ENCODE assay signal across 8 cellular contexts in the genomic region with DNA sequence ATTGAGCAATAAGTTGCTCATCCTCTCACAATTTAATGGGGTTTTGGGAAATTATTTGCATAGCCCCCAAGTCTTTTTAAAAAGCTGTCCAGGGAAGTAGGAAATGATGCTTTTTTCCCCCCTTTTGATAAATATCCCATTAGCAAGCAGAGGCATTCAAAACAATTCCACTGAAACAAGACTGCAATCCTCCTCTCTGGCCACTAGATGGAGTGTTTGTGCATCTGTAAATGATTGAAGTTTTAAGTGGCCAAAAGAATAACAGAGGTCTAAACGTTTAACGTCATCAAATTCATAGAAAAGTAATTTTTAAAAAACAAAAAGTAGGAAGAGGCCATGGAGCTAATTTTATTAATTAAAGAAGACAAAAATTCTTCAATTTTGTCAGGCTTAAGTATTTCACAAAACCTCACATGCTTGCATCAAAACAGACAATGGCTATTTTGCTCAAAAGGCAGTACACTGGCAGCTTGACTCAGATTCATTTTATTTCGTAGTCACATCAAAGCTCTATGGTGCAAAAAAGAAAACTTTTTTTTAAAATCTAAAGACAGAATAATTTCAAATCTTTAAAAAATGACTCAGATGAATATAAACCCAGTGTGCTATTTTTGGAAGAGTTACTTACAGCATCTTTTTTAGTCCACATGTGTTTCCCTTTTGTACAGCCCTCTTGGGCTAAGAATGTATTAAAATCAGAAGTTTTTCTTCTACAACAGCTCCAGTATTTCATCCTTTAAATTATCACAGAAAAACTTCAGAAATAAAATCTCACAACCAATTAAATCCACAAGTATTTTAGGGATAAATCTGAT. TPM values are rescaled to one million over a fixed set of nuclear protein-coding genes. Genes with fewer than 3 reads are reported as not detected.
A peak's percentile ranks its signal among the peaks of the same experiment; 100 is the strongest.
DNase-seq lines count a peak whose midpoint lies in the region; ATAC-seq and TF ChIP-seq lines count a peak whose summit lies in the region.

No MANE protein-coding gene starts in this region.

- H3K4me3 Mint-ChIP-seq in activated T-cell treated with anti-CD3 and anti-CD28 coated beads, Interleukin-2, amount 50 U/mL, for 72 hours, result no peak overlapping the region

- DNase-seq in activated T-cell treated with anti-CD3 and anti-CD28 coated beads, Interleukin-2, amount 50 U/mL, for 72 hours, result peak in 1 of 2 donors; percentile 13
- DNase-seq in activated T-cell treated with anti-CD3 and anti-CD28 coated beads for 4 hours (no peak), HPDE6-E6E7 (ENCODE audit: extremely low spot score) (peak; percentile 8), OCI-LY7 (ENCODE audit: low spot score) (peak; percentile 64), choroid plexus epithelial cell (ENCODE audit: low read depth) (peak; percentile 82), mucosa of descending colon (peak in 1 of 3 donors; percentile 14)
- no peak for DNase-seq in stimulated activated CD4-positive, alpha-beta T cell treated with anti-CD3 and anti-CD28 coated beads, Interleukin-15, amount 100 ng/mL, for 24 hours

- no peak overlapping the region for H3K4me2 ChIP-seq in OCI-LY7 (ENCODE audit: low read length)

- H3K4me3 ChIP-seq in OCI-LY7 (ENCODE audit: low read depth, low read length, poor library complexity, severe bottlenecking) (no peak overlapping the region), choroid plexus epithelial cell (ENCODE audit: low read depth, low read length) (no peak overlapping the region), mucosa of descending colon (no peak overlapping the region)

- peak overlapping the region; percentile 71 for H3K27ac Mint-ChIP-seq in activated T-cell treated with anti-CD3 and anti-CD28 coated beads, Interleukin-2, amount 50 U/mL, for 72 hours

- H3K27ac ChIP-seq in OCI-LY7 (ENCODE audit: low read depth, low read length, poor library complexity, severe bottlenecking), result peak overlapping the region; percentile 22

- no peak for ATAC-seq in activated T-cell treated with anti-CD3 and anti-CD28 coated beads, Interleukin-2, amount 50 U/mL, for 72 hours (replicated peaks in 1 of 2)
- ATAC-seq in GM21390 (IDR thresholded peaks at IDR 0.05; ENCODE audit: unreplicated experiment) (peak; percentile 87), mucosa of descending colon (peak; percentile 75)

- CTCF ChIA-PET in OCI-LY7 (lab: Charles Lee; ENCODE audit: unreplicated experiment), result interaction anchor here (0.8 kb wide), 1 partner anchor 19 kb away, joined by 4 read pairs; a partner anchor contains a TSS

- H3K36me3 ChIP-seq in OCI-LY7 (ENCODE audit: insufficient read depth, low read length) (peaks cover 98% of the 10 kb centered on the region), mucosa of descending colon (ENCODE audit: low read depth) (no peaks in the 10 kb centered on the region)

- no peaks in the 10 kb centered on the region for H3K9me3 Mint-ChIP-seq in activated T-cell treated with anti-CD3 and anti-CD28 coated beads, Interleukin-2, amount 50 U/mL, for 72 hours

- H3K4me1 Mint-ChIP-seq in activated T-cell treated with anti-CD3 and anti-CD28 coated beads, Interleukin-2, amount 50 U/mL, for 72 hours (ENCODE audit: low read depth), result peaks cover 5% of the 10 kb centered on the region

- POLR2A ChIA-PET in OCI-LY7 (lab: Charles Lee), result interaction anchor here (0.6 to 1.5 kb wide), 6 partner anchors 11 to 638 kb away, joined by 3 to 7 read pairs (median 4); no protein-coding TSS in a partner anchor

- H3K36me3 Mint-ChIP-seq in activated T-cell treated with anti-CD3 and anti-CD28 coated beads, Interleukin-2, amount 50 U/mL, for 72 hours (ENCODE audit: insufficient read depth in 2 of 2), result peaks cover 5 to 22% of the 10 kb centered on the region in 2 donors

- no TSS peak for BruUV-seq in OCI-LY7 (replicated peaks; lab: Mats Ljungman, UMichigan)

- no peaks in the 10 kb centered on the region for H3K9me2 ChIP-seq in OCI-LY7 (ENCODE audit: insufficient read depth, low read length)

- TF ChIP-seq CTCF in OCI-LY7 (conservative IDR thresholded peaks at IDR 0.05; ENCODE audit: low read length) (peak; percentile 96), choroid plexus epithelial cell (conservative IDR thresholded peaks at IDR 0.05; ENCODE audit: low read depth, low read length) (peak; percentile 86), mucosa of descending colon (IDR thresholded peaks at IDR 0.05) (peak; percentile 87)

- intact Hi-C loops in OCI-LY7 (cut with micrococcal nuclease; ENCODE audit: unreplicated experiment) (no loop called here), mucosa of descending colon (cut with DNase I, micrococcal nuclease) (no loop called here)

- peaks cover 4% of the 10 kb centered on the region; the same call in 1 of the 2 replicates for H4K20me1 ChIP-seq in OCI-LY7 (ENCODE audit: insufficient read depth, low read length)

- peaks cover 27% of the 10 kb centered on the region; the same call in 1 of the 2 replicates for H3K79me2 ChIP-seq in OCI-LY7 (ENCODE audit: insufficient read depth, low read depth, low read length)

- H2AFZ ChIP-seq in OCI-LY7 (ENCODE audit: low read length), result no peak overlapping the region

- H3K9me3 ChIP-seq in OCI-LY7 (ENCODE audit: low read length) (no peaks in the 10 kb centered on the region), mucosa of descending colon (no peaks in the 10 kb centered on the region)

- no peaks in the 10 kb centered on the region for H3K27me3 Mint-ChIP-seq in activated T-cell treated with anti-CD3 and anti-CD28 coated beads, Interleukin-2, amount 50 U/mL, for 72 hours (ENCODE audit: low read depth)

- H3K4me1 ChIP-seq in OCI-LY7 (ENCODE audit: insufficient read depth, low read length, poor library complexity, severe bottlenecking), result peaks cover 12% of the 10 kb centered on the region
- no peaks in the 10 kb centered on the region for H3K4me1 ChIP-seq in mucosa of descending colon (ENCODE audit: low read depth)

RNA-seq across cellular contexts. Expression of a gene that starts 17.8 kb away (rescaled TPM):
- total RNA-seq in activated T-cell treated with anti-CD3 and anti-CD28 coated beads, Interleukin-2, amount 50 U/mL, for 72 hours, result 10 to 100 TPM; 49.1 to 55.3 TPM
- 54.8 and 62.0 TPM in 2 replicates for total RNA-seq in OCI-LY7 (2014; rRNA removed; shearing (Covaris generic))
- total RNA-seq in OCI-LY7 (2022) (59.1 and 86.2 TPM in 2 replicates), mucosa of descending colon (10 to 100 TPM; 18.1 to 37.6 (median 20.7) TPM)

Comparison
In these comparisons a context has a peak if more than half of its experiments do, and no peak if none do; other contexts are left out.
1. ATAC-seq: peak in GM21390 (single experiment) and mucosa of descending colon (single experiment); none in activated T-cell treated with anti-CD3 and anti-CD28 coated beads, Interleukin-2, amount 50 U/mL, for 72 hours (0 of 2).
2. DNase-seq: peak in HPDE6-E6E7 (single experiment), OCI-LY7 (single experiment) and choroid plexus epithelial cell (single experiment); none in activated T-cell treated with anti-CD3 and anti-CD28 coated beads for 4 hours (single experiment) and stimulated activated CD4-positive, alpha-beta T cell treated with anti-CD3 and anti-CD28 coated beads, Interleukin-15, amount 100 ng/mL, for 24 hours (single experiment).
3. Peak in every context shown above with its lines, with median percentiles within 50 percentile points of each other: CTCF ChIP-seq.